ENCODE assay signal across 39 cellular contexts in genomic region chr20:6017880-6018279, GRCh38. TPM values are rescaled to one million over a fixed set of nuclear protein-coding genes. Genes with fewer than 3 reads are reported as not detected.
"Had no signal": no experiment of that assay in that cellular context is flagged by ENCODE, and none has a peak within 500 bp of the region (broad histone marks: within the 10 kb centered on the region; RNA-seq: fewer than 3 reads in every experiment).

No MANE protein-coding gene starts in this region.

- H3K9me3 Mint-ChIP-seq: activated CD4-positive, alpha-beta memory T cell treated with anti-CD3 and anti-CD28 coated beads for 36 hours; activated CD4-positive, alpha-beta T cell treated with anti-CD3 and anti-CD28 coated beads, Interleukin-2, amount 10 ng/mL, durations not matched to agents 24 days and 14 days; activated naive CD4-positive, alpha-beta T cell treated with anti-CD3 and anti-CD28 coated beads for 36 hours; activated naive CD4-positive, alpha-beta T cell treated with anti-CD3 and anti-CD28 coated beads, Interleukin-2, amount 50 U/mL, for 24 hours; activated naive CD8-positive, alpha-beta T cell treated with anti-CD3 and anti-CD28 coated beads for 36 hours; activated naive CD8-positive, alpha-beta T cell treated with anti-CD3 and anti-CD28 coated beads, Interleukin-2, amount 50 U/mL, for 24 hours; activated T-helper 1 cell treated with anti-CD3 and anti-CD28 coated beads, Interleukin-12 subunit alpha, Interleukin-12 subunit beta, Interleukin-2, Interleukin-4 antibody, amounts not matched to agents 30 ng/mL and 10 ng/mL and 1 ng/mL, durations not matched to agents 14 hours and 24 hours and 36 hours; activated T-helper 2 cell treated with anti-CD3 and anti-CD28 coated beads, Interferon-gamma antibody, Interleukin-2, Interleukin-4, amounts not matched to agents 10 μg/mL and 5 μg/mL and 100 μg/mL, durations not matched to agents 14 hours and 24 hours and 36 hours; dendritic cell treated with granulocyte-macrophage colony-stimulating factor and Interleukin-4, amounts not matched to agents 40 ng/mL and 50 ng/mL, for 4 days; T-helper 2 cell treated with Interferon-gamma antibody and Interleukin-4, amounts not matched to agents 5 μg/mL and 100 μg/mL, for 36 hours had no signal

- H3K27ac Mint-ChIP-seq: activated CD4-positive, alpha-beta memory T cell treated with anti-CD3 and anti-CD28 coated beads for 36 hours; activated CD4-positive, alpha-beta T cell treated with anti-CD3 and anti-CD28 coated beads for 36 hours; activated CD4-positive, alpha-beta T cell treated with anti-CD3 and anti-CD28 coated beads, Interleukin-2, amount 10 ng/mL, durations not matched to agents 24 days and 14 days; activated CD8-positive, alpha-beta memory T cell treated with anti-CD3 and anti-CD28 coated beads, Interleukin-2, amount 10 ng/mL, durations not matched to agents 7 days and 5 days; activated CD8-positive, alpha-beta T cell treated with anti-CD3 and anti-CD28 coated beads, Interleukin-2, amount 10 ng/mL, durations not matched to agents 7 days and 5 days; activated naive CD4-positive, alpha-beta T cell treated with anti-CD3 and anti-CD28 coated beads for 36 hours; activated naive CD4-positive, alpha-beta T cell treated with anti-CD3 and anti-CD28 coated beads, Interleukin-2, amount 50 U/mL, for 24 hours; activated naive CD8-positive, alpha-beta T cell treated with anti-CD3 and anti-CD28 coated beads for 36 hours; activated naive CD8-positive, alpha-beta T cell treated with anti-CD3 and anti-CD28 coated beads, Interleukin-2, amount 50 U/mL, for 24 hours; activated T-helper 1 cell treated with anti-CD3 and anti-CD28 coated beads, Interleukin-12 subunit alpha, Interleukin-12 subunit beta, Interleukin-2, Interleukin-4 antibody, amounts not matched to agents 30 ng/mL and 10 ng/mL and 1 ng/mL, durations not matched to agents 14 hours and 24 hours and 36 hours; activated T-helper 2 cell treated with anti-CD3 and anti-CD28 coated beads, Interferon-gamma antibody, Interleukin-2, Interleukin-4, amounts not matched to agents 10 μg/mL and 5 μg/mL and 100 μg/mL, durations not matched to agents 14 hours and 24 hours and 36 hours; dendritic cell treated with granulocyte-macrophage colony-stimulating factor and Interleukin-4, amounts not matched to agents 40 ng/mL and 50 ng/mL, for 4 days; endodermal cell; T-helper 2 cell treated with Interferon-gamma antibody and Interleukin-4, amounts not matched to agents 5 μg/mL and 100 μg/mL, for 36 hours had no signal

- H3K27me3 Mint-ChIP-seq: activated CD4-positive, alpha-beta memory T cell treated with anti-CD3 and anti-CD28 coated beads for 36 hours; activated CD4-positive, alpha-beta T cell treated with anti-CD3 and anti-CD28 coated beads for 36 hours; activated CD4-positive, alpha-beta T cell treated with anti-CD3 and anti-CD28 coated beads, Interleukin-2, amount 10 ng/mL, durations not matched to agents 24 days and 14 days; activated CD8-positive, alpha-beta memory T cell treated with anti-CD3 and anti-CD28 coated beads, Interleukin-2, amount 10 ng/mL, durations not matched to agents 7 days and 5 days; activated naive CD4-positive, alpha-beta T cell treated with anti-CD3 and anti-CD28 coated beads, Interleukin-2, amount 50 U/mL, for 24 hours; activated naive CD8-positive, alpha-beta T cell treated with anti-CD3 and anti-CD28 coated beads for 36 hours; activated naive CD8-positive, alpha-beta T cell treated with anti-CD3 and anti-CD28 coated beads, Interleukin-2, amount 50 U/mL, for 24 hours; dendritic cell treated with granulocyte-macrophage colony-stimulating factor and Interleukin-4, amounts not matched to agents 40 ng/mL and 50 ng/mL, for 4 days; T-helper 17 cell had no signal

- H3K4me1 ChIP-seq: body of pancreas, esophagus muscularis mucosa, foreskin keratinocyte, gastrocnemius medialis had no signal

- H3K4me3 Mint-ChIP-seq: activated CD4-positive, alpha-beta memory T cell treated with anti-CD3 and anti-CD28 coated beads for 36 hours; activated CD4-positive, alpha-beta T cell treated with anti-CD3 and anti-CD28 coated beads for 36 hours; activated CD4-positive, alpha-beta T cell treated with anti-CD3 and anti-CD28 coated beads, Interleukin-2, amount 10 ng/mL, durations not matched to agents 24 days and 14 days; activated CD8-positive, alpha-beta memory T cell treated with anti-CD3 and anti-CD28 coated beads, Interleukin-2, amount 10 ng/mL, durations not matched to agents 7 days and 5 days; activated CD8-positive, alpha-beta T cell treated with anti-CD3 and anti-CD28 coated beads, Interleukin-2, amount 10 ng/mL, durations not matched to agents 7 days and 5 days; activated naive CD4-positive, alpha-beta T cell treated with anti-CD3 and anti-CD28 coated beads for 36 hours; activated naive CD4-positive, alpha-beta T cell treated with anti-CD3 and anti-CD28 coated beads, Interleukin-2, amount 50 U/mL, for 24 hours; activated naive CD8-positive, alpha-beta T cell treated with anti-CD3 and anti-CD28 coated beads for 36 hours; activated naive CD8-positive, alpha-beta T cell treated with anti-CD3 and anti-CD28 coated beads, Interleukin-2, amount 50 U/mL, for 24 hours; activated T-helper 1 cell treated with anti-CD3 and anti-CD28 coated beads, Interleukin-12 subunit alpha, Interleukin-12 subunit beta, Interleukin-2, Interleukin-4 antibody, amounts not matched to agents 30 ng/mL and 10 ng/mL and 1 ng/mL, durations not matched to agents 14 hours and 24 hours and 36 hours; dendritic cell treated with granulocyte-macrophage colony-stimulating factor and Interleukin-4, amounts not matched to agents 40 ng/mL and 50 ng/mL, for 4 days; endodermal cell; T-helper 17 cell; T-helper 2 cell treated with Interferon-gamma antibody and Interleukin-4, amounts not matched to agents 5 μg/mL and 100 μg/mL, for 36 hours had no signal

- H3K4me1 Mint-ChIP-seq: endodermal cell had no signal

- H3K4me3 ChIP-seq: adrenal gland, body of pancreas, coronary artery, dorsolateral prefrontal cortex, esophagus muscularis mucosa, gastrocnemius medialis, heart left ventricle had no signal

- H3K27ac ChIP-seq: adrenal gland, body of pancreas, coronary artery, dorsolateral prefrontal cortex, esophagus muscularis mucosa, foreskin keratinocyte, heart left ventricle had no signal

- H3K9me3 ChIP-seq: adrenal gland, body of pancreas, esophagus muscularis mucosa, gastrocnemius medialis, heart left ventricle had no signal

- DNase-seq: activated CD4-positive, alpha-beta memory T cell treated with anti-CD3 and anti-CD28 coated beads for 36 hours; activated CD4-positive, alpha-beta T cell treated with anti-CD3 and anti-CD28 coated beads for 36 hours; activated CD4-positive, alpha-beta T cell treated with anti-CD3 and anti-CD28 coated beads, Interleukin-2, amount 10 ng/mL, durations not matched to agents 24 days and 14 days; activated CD4-positive, CD25-positive, alpha-beta regulatory T cell; activated CD4-positive, CD25-positive, alpha-beta regulatory T cell treated with anti-CD3 and anti-CD28 coated beads, Interleukin-2, amount 50 U/mL, for 72 hours; activated CD8-positive, alpha-beta memory T cell treated with anti-CD3 and anti-CD28 coated beads, Interleukin-2, amount 10 ng/mL, durations not matched to agents 7 days and 5 days; activated CD8-positive, alpha-beta memory T cell treated with anti-CD3 and anti-CD28 coated beads, Interleukin-2, amount 50 U/mL, for 4 hours; activated CD8-positive, alpha-beta T cell treated with anti-CD3 and anti-CD28 coated beads, Interleukin-2, amount 10 ng/mL, durations not matched to agents 7 days and 5 days; activated effector memory CD4-positive, alpha-beta T cell treated with anti-CD3 and anti-CD28 coated beads, Interleukin-2, amount 50 U/mL, for 16 hours; activated naive CD4-positive, alpha-beta T cell treated with anti-CD3 and anti-CD28 coated beads for 36 hours; activated naive CD8-positive, alpha-beta T cell treated with anti-CD3 and anti-CD28 coated beads for 36 hours; activated naive CD8-positive, alpha-beta T cell treated with anti-CD3 and anti-CD28 coated beads, Interleukin-2, amount 50 U/mL, for 24 hours; activated T-cell treated with anti-CD3 and anti-CD28 coated beads, Interleukin-2, amount 50 U/mL, for 1 hour; activated T-cell treated with anti-CD3 and anti-CD28 coated beads, Interleukin-2, amount 50 U/mL, for 48 hours; adrenal gland; amygdala; aorta; body of pancreas; central memory CD4-positive, alpha-beta T cell; dorsolateral prefrontal cortex; effector memory CD4-positive, alpha-beta T cell; endodermal cell; erythroblast; foreskin keratinocyte; gastrocnemius medialis; glutamatergic neuron; heart left ventricle; T-helper 1 cell; T-helper 17 cell; T1000 had no signal

- H3K27me3 ChIP-seq: adrenal gland, body of pancreas, dorsolateral prefrontal cortex, esophagus muscularis mucosa, foreskin keratinocyte, gastrocnemius medialis, heart left ventricle had no signal

RNA-seq across cellular contexts. Expression of gene LRRN4, which starts 36.0 kb away (rescaled TPM):
- total RNA-seq: activated CD4-positive, alpha-beta memory T cell treated with anti-CD3 and anti-CD28 coated beads for 36 hours; activated CD4-positive, alpha-beta T cell treated with anti-CD3 and anti-CD28 coated beads, Interleukin-2, amount 10 ng/mL, durations not matched to agents 24 days and 14 days; activated CD8-positive, alpha-beta memory T cell treated with anti-CD3 and anti-CD28 coated beads for 36 hours; activated CD8-positive, alpha-beta memory T cell treated with anti-CD3 and anti-CD28 coated beads, Interleukin-2, amount 10 ng/mL, durations not matched to agents 7 days and 5 days; activated CD8-positive, alpha-beta T cell treated with anti-CD3 and anti-CD28 coated beads, Interleukin-2, amount 10 ng/mL, durations not matched to agents 7 days and 5 days; activated naive CD4-positive, alpha-beta T cell treated with anti-CD3 and anti-CD28 coated beads for 36 hours; activated naive CD8-positive, alpha-beta T cell treated with anti-CD3 and anti-CD28 coated beads for 36 hours; activated T-helper 1 cell treated with anti-CD3 and anti-CD28 coated beads, Interleukin-12 subunit alpha, Interleukin-12 subunit beta, Interleukin-2, Interleukin-4 antibody, amounts not matched to agents 30 ng/mL and 10 ng/mL and 1 ng/mL, durations not matched to agents 14 hours and 24 hours and 36 hours; activated T-helper 2 cell treated with anti-CD3 and anti-CD28 coated beads, Interferon-gamma antibody, Interleukin-2, Interleukin-4, amounts not matched to agents 10 μg/mL and 5 μg/mL and 100 μg/mL, durations not matched to agents 14 hours and 24 hours and 36 hours; cerebellum; gastrocnemius medialis; T-helper 17 cell had no signal
- polyA plus RNA-seq: aorta, heart left ventricle had no signal
